In genomic region chr2:88627856-88628568, GRCh38 we compare ENCODE assay signal across 1 cellular context.
TF ChIP-seq lines count a peak whose summit lies in the region.

No MANE protein-coding gene starts in this region.

TF ChIP-seq in HepG2, 621 proteins besides CTCF, POLR2A, EP300 and RAD21 (continued from another document and continues in another):
- TF ChIP-seq TCF7 (IDR thresholded peaks at IDR 0.05; ENCODE audit: low read depth) (no peak), TBP (CRISPR knock-in tag; IDR thresholded peaks at IDR 0.05) (no peak), ZNF737 (CRISPR knock-in tag; IDR thresholded peaks at IDR 0.05; ENCODE audit: borderline replicate concordance) (no peak), ZNF577 (CRISPR knock-in tag; IDR thresholded peaks at IDR 0.05; ENCODE audit: borderline replicate concordance, low read depth) (no peak), FOSL2 (CRISPR knock-in tag; IDR thresholded peaks at IDR 0.05) (peak; percentile 28; the same call in 1 of the 2 replicates), AKNA (CRISPR knock-in tag; IDR thresholded peaks at IDR 0.05; ENCODE audit: borderline replicate concordance) (no peak), RNF219 (CRISPR knock-in tag; IDR thresholded peaks at IDR 0.05) (no peak), ZNF317 (CRISPR knock-in tag; IDR thresholded peaks at IDR 0.05) (no peak), MATR3 (CRISPR knock-in tag; IDR thresholded peaks at IDR 0.05) (no peak), ATF5 (CRISPR knock-in tag; IDR thresholded peaks at IDR 0.05; ENCODE audit: low read depth) (0 out of 2 replicates have a peak, but pooled peaks have one; percentile 51), ZNF407 (CRISPR knock-in tag; IDR thresholded peaks at IDR 0.05; ENCODE audit: not compliant biosample characterization) (no peak), ZBTB2 (CRISPR knock-in tag; IDR thresholded peaks at IDR 0.05; ENCODE audit: low read depth) (no peak), ZNF30 (CRISPR knock-in tag; IDR thresholded peaks at IDR 0.05) (no peak), DMTF1 (CRISPR knock-in tag; IDR thresholded peaks at IDR 0.05) (no peak), ZNF260 (CRISPR knock-in tag; IDR thresholded peaks at IDR 0.05; ENCODE audit: borderline replicate concordance, low read depth) (no peak), SP2 (CRISPR knock-in tag; IDR thresholded peaks at IDR 0.05) (peak; percentile 86), REL (CRISPR knock-in tag; conservative IDR thresholded peaks at IDR 0.05) (no peak), PLRG1 (conservative IDR thresholded peaks at IDR 0.05) (no peak), RBM39 (IDR thresholded peaks at IDR 0.05; ENCODE audit: low read depth, low read length, poor library complexity, severe bottlenecking) (peak; percentile 3), DPF2 (CRISPR knock-in tag; IDR thresholded peaks at IDR 0.05; ENCODE audit: borderline replicate concordance, low read depth) (no peak), CCAR2 (optimal IDR thresholded peaks at IDR 0.05; ENCODE audit: low read depth, low read length) (no peak), ARID2 (CRISPR knock-in tag; IDR thresholded peaks at IDR 0.05; ENCODE audit: borderline replicate concordance) (peak; percentile 68; the same call in 1 of the 2 replicates), GPBP1L1 (CRISPR knock-in tag; IDR thresholded peaks at IDR 0.05) (no peak), MIXL1 (CRISPR knock-in tag; IDR thresholded peaks at IDR 0.05) (no peak), ZNF335 (CRISPR knock-in tag; IDR thresholded peaks at IDR 0.05) (peak; percentile 77; the same call in 1 of the 2 replicates), KLF6 (CRISPR knock-in tag; IDR thresholded peaks at IDR 0.05) (no peak; the same call in 1 of the 2 replicates), DNMT1 (CRISPR knock-in tag; IDR thresholded peaks at IDR 0.05) (peak; percentile 86), ZNF780A (CRISPR knock-in tag; IDR thresholded peaks at IDR 0.05) (no peak), ZNF546 (CRISPR knock-in tag; conservative IDR thresholded peaks at IDR 0.05) (no peak), TRIM22 (IDR thresholded peaks at IDR 0.05) (no peak)
